16 cellular contexts compared by ENCODE assay signal in the genomic region with DNA sequence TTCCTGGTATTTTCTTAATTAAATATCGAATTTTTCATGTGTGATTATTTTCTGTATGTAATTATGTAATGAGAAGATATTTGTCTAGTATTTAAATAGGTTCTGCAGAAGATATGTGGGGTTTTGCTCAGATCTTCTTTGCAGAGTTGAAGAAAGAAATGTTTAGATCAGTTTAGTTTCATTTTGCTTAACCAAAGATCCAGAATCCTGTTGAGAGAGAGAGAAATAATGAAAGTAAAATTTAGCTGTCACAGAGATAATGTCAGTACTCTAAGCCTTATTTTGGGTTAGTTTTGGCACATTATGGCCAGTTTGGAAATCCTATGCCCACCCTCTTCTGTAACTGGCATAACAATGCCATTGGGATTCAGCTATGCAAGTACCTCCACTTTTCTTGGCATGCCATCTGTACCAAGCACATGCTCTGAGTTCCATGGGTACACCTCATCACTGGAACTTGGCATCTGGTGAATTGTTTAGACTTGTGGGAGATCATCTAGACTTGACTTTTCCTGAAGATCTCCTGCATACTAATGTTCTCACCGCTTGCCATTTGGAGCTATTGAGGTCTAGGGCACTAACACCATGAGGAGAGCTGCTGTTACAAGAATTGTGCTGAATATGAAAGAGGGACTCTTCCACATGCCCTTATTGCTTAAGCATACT. TPM values are rescaled to one million over a fixed set of nuclear protein-coding genes. Genes with fewer than 3 reads are reported as not detected.
DNase-seq lines count a peak whose midpoint lies in the region; ATAC-seq and TF ChIP-seq lines count a peak whose summit lies in the region.
"Had no signal": no experiment of that assay in that cellular context is flagged by ENCODE, and none has a peak within 500 bp of the region (broad histone marks: within the 10 kb centered on the region; RNA-seq: fewer than 3 reads in every experiment).

No MANE protein-coding gene starts in this region.

- no TSS peak for BruUV-seq in MCF 10A (replicated peaks; lab: Mats Ljungman, UMichigan)

- POLR2A ChIA-PET in MCF 10A (lab: Yijun Ruan, JAX) = interaction anchor here (1.5 to 1.9 kb wide), 2 partner anchors 8 to 31 kb away, joined by 4 read pairs; a partner anchor contains a TSS
- POLR2A ChIA-PET in SK-N-SH (lab: Yijun Ruan, JAX) = no interaction called here

- H4K20me1 ChIP-seq in SK-N-SH (ENCODE audit: insufficient read depth) = no peaks in the 10 kb centered on the region

- ATAC-seq in thoracic aorta (ENCODE audit: insufficient number of reproducible peaks, low FRiP score, low read depth) (no peak), HG03469 (IDR thresholded peaks at IDR 0.05; ENCODE audit: unreplicated experiment) (no peak)

- H3K27me3 Mint-ChIP-seq in MCF 10A (ENCODE audit: insufficient read depth, unreplicated experiment) = no peaks in the 10 kb centered on the region

- H2AFZ ChIP-seq in SK-N-SH (ENCODE audit: low read depth) = peak overlapping the region; percentile 31; the same call in 1 of the 2 replicates
- H2AFZ ChIP-seq: PC-9 had no signal

- no peaks in the 10 kb centered on the region for H3F3A ChIP-seq in SK-N-SH (replicated peaks; ENCODE audit: insufficient read depth)

- TF ChIP-seq POLR2A in breast epithelium (IDR thresholded peaks at IDR 0.05) = no peak

- H3K4me3 ChIP-seq in breast epithelium (no peak overlapping the region), SK-N-SH (ENCODE audit: low read depth in 2 of 2, low read length in 1 of 2) (peak overlapping the region in 1 of 2 experiments; percentile 36; a peak in 2 of 4 replicates), thoracic aorta (peak overlapping the region; percentile 27)
- H3K4me3 ChIP-seq: ascending aorta, PC-9 had no signal

- H3K4me1 ChIP-seq in breast epithelium (no peaks in the 10 kb centered on the region), SK-N-SH (ENCODE audit: control insufficient read depth in 1 of 2, insufficient read depth in 2 of 2, low read depth in 1 of 2, low read length in 1 of 2) (0 out of 4 replicates have a peak, but pooled peaks cover 0 to 4% of the 10 kb centered on the region in 2 experiments), thoracic aorta (ENCODE audit: control insufficient read depth in 1 of 2, low read depth in 2 of 2) (peaks cover 0 to 9% of the 10 kb centered on the region in 2 donors)
- H3K4me1 ChIP-seq: ascending aorta had no signal

- TF ChIP-seq RAD21 in SK-N-SH (IDR thresholded peaks at IDR 0.05; ENCODE audit: low read length) = no peak

- TF ChIP-seq EP300 in SK-N-SH (IDR thresholded peaks at IDR 0.05; ENCODE audit: borderline replicate concordance in 1 of 2, low read depth in 1 of 2, low read length in 1 of 2) = no peak

- no peaks in the 10 kb centered on the region for H3K9me3 Mint-ChIP-seq in MCF 10A (ENCODE audit: unreplicated experiment)

- H3K9ac ChIP-seq in SK-N-SH = no peak overlapping the region

- H3K4me2 ChIP-seq in SK-N-SH = peak overlapping the region; percentile 57
- H3K4me2 ChIP-seq: PC-9 had no signal

- no peak overlapping the region for H3K4me3 Mint-ChIP-seq in MCF 10A (ENCODE audit: unreplicated experiment)

- H3K4me1 Mint-ChIP-seq in MCF 10A (ENCODE audit: insufficient read depth, unreplicated experiment) = peaks cover 8% of the 10 kb centered on the region

- no peak for DNase-seq in MCF 10A (ENCODE audit: unreplicated experiment)
- no peak for DNase-seq in breast epithelium (ENCODE audit: low spot score in 2 of 2)
- DNase-seq in SK-N-SH = no peak
- peak; percentile 27 for DNase-seq in fibroblast of gingiva (ENCODE audit: low read depth)
- DNase-seq in thoracic aorta (ENCODE audit: low spot score) = no peak
- DNase-seq in RPMI8226 = no peak
- no peak for DNase-seq in germinal center (ENCODE audit: low spot score)
- DNase-seq: activated CD4-positive, CD25-positive, alpha-beta regulatory T cell; NCI-H1417; NCI-H446 treated with DMSO at 0.1 percent for 48 hours; PC-9; stimulated activated CD4-positive, alpha-beta T cell treated with anti-CD3 and anti-CD28 coated beads, Interleukin-15, amount 100 ng/mL, for 24 hours had no signal

- TF ChIP-seq CTCF in MCF 10A (IDR thresholded peaks at IDR 0.05; ENCODE audit: unreplicated experiment) = no peak
- no peak for TF ChIP-seq CTCF in breast epithelium (IDR thresholded peaks at IDR 0.05)
- TF ChIP-seq CTCF in SK-N-SH (IDR thresholded peaks at IDR 0.05) = no peak
- no peak for TF ChIP-seq CTCF in thoracic aorta (IDR thresholded peaks at IDR 0.05)

- H3K27me3 ChIP-seq in breast epithelium (no peaks in the 10 kb centered on the region), SK-N-SH (ENCODE audit: insufficient read depth) (no peaks in the 10 kb centered on the region), thoracic aorta (replicated peaks; ENCODE audit: insufficient read depth) (no peaks in the 10 kb centered on the region)
- H3K27me3 ChIP-seq: ascending aorta had no signal

- H3K9me2 ChIP-seq in SK-N-SH = no peaks in the 10 kb centered on the region

- CTCF ChIA-PET in MCF 10A (lab: Yijun Ruan, JAX) = interaction anchor here (0.7 to 1.0 kb wide), 3 partner anchors 15 to 184 kb away, joined by 3 read pairs; no protein-coding TSS in a partner anchor
- CTCF ChIA-PET in SK-N-SH (lab: Yijun Ruan, JAX) = interaction anchor here (1.1 kb wide), 1 partner anchor 13 kb away, joined by 3 read pairs; no protein-coding TSS in a partner anchor

- H3K9me3 ChIP-seq in breast epithelium = no peaks in the 10 kb centered on the region
- H3K9me3 ChIP-seq in SK-N-SH = no peaks in the 10 kb centered on the region
- H3K9me3 ChIP-seq in thoracic aorta = no peaks in the 10 kb centered on the region
- H3K9me3 ChIP-seq: ascending aorta had no signal

- 33% methylated on average over 2 of the region's 2 CpGs for WGBS in SK-N-SH (ENCODE audit: low lambda C conversion rate)

- intact Hi-C loops in MCF 10A (cut with micrococcal nuclease) (no loop called here), breast epithelium (cut with DNase I; ENCODE audit: low total_unique reads) (no loop called here)

- H3K36me3 ChIP-seq in breast epithelium (no peaks in the 10 kb centered on the region), SK-N-SH (replicated peaks in 1 of 2; ENCODE audit: control insufficient read depth in 1 of 2, insufficient read depth in 2 of 2, low read length in 1 of 2) (no peaks in the 10 kb centered on the region), thoracic aorta (no peaks in the 10 kb centered on the region)

- H3K27ac ChIP-seq in breast epithelium (peak overlapping the region in 1 of 2 donors; percentile 26), SK-N-SH (ENCODE audit: low read depth in 2 of 2, low read length in 1 of 2) (peak overlapping the region in 1 of 2 experiments; percentile 4; a peak in 1 of 4 replicates), thoracic aorta (no peak overlapping the region)
- H3K27ac ChIP-seq: PC-9 had no signal

- peak overlapping the region; percentile 51 for H3K27ac Mint-ChIP-seq in MCF 10A (ENCODE audit: low read depth, unreplicated experiment)

- H3K36me3 Mint-ChIP-seq in MCF 10A (ENCODE audit: insufficient read depth, unreplicated experiment) = peaks cover 49% of the 10 kb centered on the region

- no peaks in the 10 kb centered on the region for H3K79me2 ChIP-seq in SK-N-SH (ENCODE audit: insufficient read depth)

TF ChIP-seq in SK-N-SH, 30 proteins besides CTCF, POLR2A, EP300 and RAD21 (continues in another document):
- TF ChIP-seq FOXJ3 (CRISPR knock-in tag; IDR thresholded peaks at IDR 0.05) = no peak
- TF ChIP-seq, protein P1, sequence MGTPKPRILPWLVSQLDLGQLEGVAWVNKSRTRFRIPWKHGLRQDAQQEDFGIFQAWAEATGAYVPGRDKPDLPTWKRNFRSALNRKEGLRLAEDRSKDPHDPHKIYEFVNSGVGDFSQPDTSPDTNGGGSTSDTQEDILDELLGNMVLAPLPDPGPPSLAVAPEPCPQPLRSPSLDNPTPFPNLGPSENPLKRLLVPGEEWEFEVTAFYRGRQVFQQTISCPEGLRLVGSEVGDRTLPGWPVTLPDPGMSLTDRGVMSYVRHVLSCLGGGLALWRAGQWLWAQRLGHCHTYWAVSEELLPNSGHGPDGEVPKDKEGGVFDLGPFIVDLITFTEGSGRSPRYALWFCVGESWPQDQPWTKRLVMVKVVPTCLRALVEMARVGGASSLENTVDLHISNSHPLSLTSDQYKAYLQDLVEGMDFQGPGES (IDR thresholded peaks at IDR 0.05; ENCODE audit: low read depth, low read length) = no peak
- no peak for TF ChIP-seq EZH2phosphoT487 (IDR thresholded peaks at IDR 0.05; ENCODE audit: borderline replicate concordance, low read depth)
- TF ChIP-seq, protein P2, sequence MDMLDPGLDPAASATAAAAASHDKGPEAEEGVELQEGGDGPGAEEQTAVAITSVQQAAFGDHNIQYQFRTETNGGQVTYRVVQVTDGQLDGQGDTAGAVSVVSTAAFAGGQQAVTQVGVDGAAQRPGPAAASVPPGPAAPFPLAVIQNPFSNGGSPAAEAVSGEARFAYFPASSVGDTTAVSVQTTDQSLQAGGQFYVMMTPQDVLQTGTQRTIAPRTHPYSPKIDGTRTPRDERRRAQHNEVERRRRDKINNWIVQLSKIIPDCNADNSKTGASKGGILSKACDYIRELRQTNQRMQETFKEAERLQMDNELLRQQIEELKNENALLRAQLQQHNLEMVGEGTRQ (IDR thresholded peaks at IDR 0.05; ENCODE audit: borderline replicate concordance, low read depth, low read length) = no peak
- TF ChIP-seq, protein P3, sequence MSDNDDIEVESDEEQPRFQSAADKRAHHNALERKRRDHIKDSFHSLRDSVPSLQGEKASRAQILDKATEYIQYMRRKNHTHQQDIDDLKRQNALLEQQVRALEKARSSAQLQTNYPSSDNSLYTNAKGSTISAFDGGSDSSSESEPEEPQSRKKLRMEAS (IDR thresholded peaks at IDR 0.05; ENCODE audit: low read depth) = peak; percentile 61; the same call in 1 of the 2 replicates
- no peak for TF ChIP-seq RXRA (IDR thresholded peaks at IDR 0.05; ENCODE audit: borderline replicate concordance, low read depth)
- peak; percentile 23; the same call in 1 of the 2 replicates for TF ChIP-seq TCF12 (IDR thresholded peaks at IDR 0.05)
- TF ChIP-seq POLR2AphosphoS5 (IDR thresholded peaks at IDR 0.05; ENCODE audit: low read depth, low read length) = no peak
- no peak for TF ChIP-seq MEF2A (IDR thresholded peaks at IDR 0.05; ENCODE audit: borderline replicate concordance, low read depth)
- TF ChIP-seq NFIC (IDR thresholded peaks at IDR 0.05; ENCODE audit: borderline replicate concordance) = no peak
- TF ChIP-seq GATA2 (CRISPR knock-in tag; IDR thresholded peaks at IDR 0.05) = no peak

RNA-seq across cellular contexts. Expression of a gene that starts 30.9 kb away (rescaled TPM):
- total RNA-seq in MCF 10A (2022) (62.8 and 79.2 TPM in 2 replicates), breast epithelium (100 to 1,000 TPM in 2 of 3 donors, 10 to 100 TPM in 1; 81.8 to 149 (median 148) TPM), thoracic aorta (100 to 1,000 TPM; 116 to 565 TPM)
- polyA plus RNA-seq in SK-N-SH (2012; rRNA removed) = 10.7 and 10.9 TPM in 2 replicates
- polyA plus RNA-seq in SK-N-SH (2012; cell fraction: cytosol; rRNA removed) = 10.2 and 12.3 TPM in 2 replicates
- polyA plus RNA-seq in SK-N-SH (2012; cell fraction: nucleus; rRNA removed) = 7.8 and 9.8 TPM in 2 replicates

RNA-seq across cellular contexts. Expression of a gene that starts 44.2 kb away (rescaled TPM):
- total RNA-seq in MCF 10A (2022) (not detected in 2 replicates), breast epithelium (1 to 10 TPM in 1 of 3 donors, under 1 TPM in 1, not detected in 1; 0.73 to 2.0 TPM), thoracic aorta (1 to 10 TPM in 1 of 2 donors, not detected in 1; 2.9 TPM)
- polyA plus RNA-seq in SK-N-SH (2012; rRNA removed) = not detected in 2 replicates
- not detected in 2 replicates for polyA plus RNA-seq in SK-N-SH (2012; cell fraction: cytosol; rRNA removed)
- not detected in 2 replicates for polyA plus RNA-seq in SK-N-SH (2012; cell fraction: nucleus; rRNA removed)
- total RNA-seq: ascending aorta, mononuclear cell, PC-9, temporal lobe had no signal
